Comparison of ENCODE assay signal across 1 cellular context in genomic region chr1:177567393-177567792, GRCh38.
TF ChIP-seq lines count a peak whose summit lies in the region.

No MANE protein-coding gene starts in this region.

TF ChIP-seq in GM23338, 12 proteins besides CTCF, POLR2A, EP300 and RAD21 (continued from another document):
- TF ChIP-seq, protein P1, sequence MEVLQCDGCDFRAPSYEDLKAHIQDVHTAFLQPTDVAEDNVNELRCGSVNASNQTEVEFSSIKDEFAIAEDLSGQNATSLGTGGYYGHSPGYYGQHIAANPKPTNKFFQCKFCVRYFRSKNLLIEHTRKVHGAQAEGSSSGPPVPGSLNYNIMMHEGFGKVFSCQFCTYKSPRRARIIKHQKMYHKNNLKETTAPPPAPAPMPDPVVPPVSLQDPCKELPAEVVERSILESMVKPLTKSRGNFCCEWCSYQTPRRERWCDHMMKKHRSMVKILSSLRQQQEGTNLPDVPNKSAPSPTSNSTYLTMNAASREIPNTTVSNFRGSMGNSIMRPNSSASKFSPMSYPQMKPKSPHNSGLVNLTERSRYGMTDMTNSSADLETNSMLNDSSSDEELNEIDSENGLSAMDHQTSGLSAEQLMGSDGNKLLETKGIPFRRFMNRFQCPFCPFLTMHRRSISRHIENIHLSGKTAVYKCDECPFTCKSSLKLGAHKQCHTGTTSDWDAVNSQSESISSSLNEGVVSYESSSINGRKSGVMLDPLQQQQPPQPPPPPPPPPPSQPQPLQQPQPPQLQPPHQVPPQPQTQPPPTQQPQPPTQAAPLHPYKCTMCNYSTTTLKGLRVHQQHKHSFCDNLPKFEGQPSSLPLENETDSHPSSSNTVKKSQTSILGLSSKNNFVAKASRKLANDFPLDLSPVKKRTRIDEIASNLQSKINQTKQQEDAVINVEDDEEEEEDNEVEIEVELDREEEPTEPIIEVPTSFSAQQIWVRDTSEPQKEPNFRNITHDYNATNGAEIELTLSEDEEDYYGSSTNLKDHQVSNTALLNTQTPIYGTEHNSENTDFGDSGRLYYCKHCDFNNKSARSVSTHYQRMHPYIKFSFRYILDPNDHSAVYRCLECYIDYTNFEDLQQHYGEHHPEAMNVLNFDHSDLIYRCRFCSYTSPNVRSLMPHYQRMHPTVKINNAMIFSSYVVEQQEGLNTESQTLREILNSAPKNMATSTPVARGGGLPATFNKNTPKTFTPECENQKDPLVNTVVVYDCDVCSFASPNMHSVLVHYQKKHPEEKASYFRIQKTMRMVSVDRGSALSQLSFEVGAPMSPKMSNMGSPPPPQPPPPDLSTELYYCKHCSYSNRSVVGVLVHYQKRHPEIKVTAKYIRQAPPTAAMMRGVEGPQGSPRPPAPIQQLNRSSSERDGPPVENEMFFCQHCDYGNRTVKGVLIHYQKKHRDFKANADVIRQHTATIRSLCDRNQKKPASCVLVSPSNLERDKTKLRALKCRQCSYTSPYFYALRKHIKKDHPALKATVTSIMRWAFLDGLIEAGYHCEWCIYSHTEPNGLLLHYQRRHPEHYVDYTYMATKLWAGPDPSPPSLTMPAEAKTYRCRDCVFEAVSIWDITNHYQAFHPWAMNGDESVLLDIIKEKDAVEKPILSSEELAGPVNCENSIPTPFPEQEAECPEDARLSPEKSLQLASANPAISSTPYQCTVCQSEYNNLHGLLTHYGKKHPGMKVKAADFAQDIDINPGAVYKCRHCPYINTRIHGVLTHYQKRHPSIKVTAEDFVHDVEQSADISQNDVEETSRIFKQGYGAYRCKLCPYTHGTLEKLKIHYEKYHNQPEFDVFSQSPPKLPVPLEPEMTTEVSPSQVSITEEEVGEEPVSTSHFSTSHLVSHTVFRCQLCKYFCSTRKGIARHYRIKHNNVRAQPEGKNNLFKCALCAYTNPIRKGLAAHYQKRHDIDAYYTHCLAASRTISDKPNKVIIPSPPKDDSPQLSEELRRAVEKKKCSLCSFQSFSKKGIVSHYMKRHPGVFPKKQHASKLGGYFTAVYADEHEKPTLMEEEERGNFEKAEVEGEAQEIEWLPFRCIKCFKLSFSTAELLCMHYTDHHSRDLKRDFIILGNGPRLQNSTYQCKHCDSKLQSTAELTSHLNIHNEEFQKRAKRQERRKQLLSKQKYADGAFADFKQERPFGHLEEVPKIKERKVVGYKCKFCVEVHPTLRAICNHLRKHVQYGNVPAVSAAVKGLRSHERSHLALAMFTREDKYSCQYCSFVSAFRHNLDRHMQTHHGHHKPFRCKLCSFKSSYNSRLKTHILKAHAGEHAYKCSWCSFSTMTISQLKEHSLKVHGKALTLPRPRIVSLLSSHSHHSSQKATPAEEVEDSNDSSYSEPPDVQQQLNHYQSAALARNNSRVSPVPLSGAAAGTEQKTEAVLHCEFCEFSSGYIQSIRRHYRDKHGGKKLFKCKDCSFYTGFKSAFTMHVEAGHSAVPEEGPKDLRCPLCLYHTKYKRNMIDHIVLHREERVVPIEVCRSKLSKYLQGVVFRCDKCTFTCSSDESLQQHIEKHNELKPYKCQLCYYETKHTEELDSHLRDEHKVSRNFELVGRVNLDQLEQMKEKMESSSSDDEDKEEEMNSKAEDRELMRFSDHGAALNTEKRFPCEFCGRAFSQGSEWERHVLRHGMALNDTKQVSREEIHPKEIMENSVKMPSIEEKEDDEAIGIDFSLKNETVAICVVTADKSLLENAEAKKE (CRISPR knock-in tag; IDR thresholded peaks at IDR 0.05), result no peak
